In the genomic region with DNA sequence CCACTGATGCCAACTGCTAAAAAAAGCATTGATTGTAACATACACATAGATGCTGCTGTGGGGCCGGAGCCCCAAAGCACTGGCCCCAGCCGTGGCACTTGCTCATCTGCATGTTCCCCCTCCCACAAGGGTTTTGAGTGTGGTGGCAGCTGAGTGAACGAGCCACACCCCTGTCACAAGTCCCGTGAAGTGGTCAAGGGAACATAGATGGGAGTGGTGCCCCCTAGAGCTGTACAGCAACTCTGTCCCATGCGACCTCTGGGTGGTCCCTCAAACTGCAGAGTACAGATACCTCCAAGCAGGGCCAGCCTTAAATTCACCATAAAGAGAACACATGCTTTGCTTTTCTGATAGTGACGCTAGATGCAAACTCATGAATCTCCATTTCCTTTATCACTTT, we compare ENCODE assay signal across 2 cellular contexts.
TF ChIP-seq lines count a peak whose summit lies in the region.

No MANE protein-coding gene starts in this region.

TF ChIP-seq in GM23338, 12 proteins besides CTCF, POLR2A, EP300 and RAD21 (continued from another document):
- TF ChIP-seq, protein P1, sequence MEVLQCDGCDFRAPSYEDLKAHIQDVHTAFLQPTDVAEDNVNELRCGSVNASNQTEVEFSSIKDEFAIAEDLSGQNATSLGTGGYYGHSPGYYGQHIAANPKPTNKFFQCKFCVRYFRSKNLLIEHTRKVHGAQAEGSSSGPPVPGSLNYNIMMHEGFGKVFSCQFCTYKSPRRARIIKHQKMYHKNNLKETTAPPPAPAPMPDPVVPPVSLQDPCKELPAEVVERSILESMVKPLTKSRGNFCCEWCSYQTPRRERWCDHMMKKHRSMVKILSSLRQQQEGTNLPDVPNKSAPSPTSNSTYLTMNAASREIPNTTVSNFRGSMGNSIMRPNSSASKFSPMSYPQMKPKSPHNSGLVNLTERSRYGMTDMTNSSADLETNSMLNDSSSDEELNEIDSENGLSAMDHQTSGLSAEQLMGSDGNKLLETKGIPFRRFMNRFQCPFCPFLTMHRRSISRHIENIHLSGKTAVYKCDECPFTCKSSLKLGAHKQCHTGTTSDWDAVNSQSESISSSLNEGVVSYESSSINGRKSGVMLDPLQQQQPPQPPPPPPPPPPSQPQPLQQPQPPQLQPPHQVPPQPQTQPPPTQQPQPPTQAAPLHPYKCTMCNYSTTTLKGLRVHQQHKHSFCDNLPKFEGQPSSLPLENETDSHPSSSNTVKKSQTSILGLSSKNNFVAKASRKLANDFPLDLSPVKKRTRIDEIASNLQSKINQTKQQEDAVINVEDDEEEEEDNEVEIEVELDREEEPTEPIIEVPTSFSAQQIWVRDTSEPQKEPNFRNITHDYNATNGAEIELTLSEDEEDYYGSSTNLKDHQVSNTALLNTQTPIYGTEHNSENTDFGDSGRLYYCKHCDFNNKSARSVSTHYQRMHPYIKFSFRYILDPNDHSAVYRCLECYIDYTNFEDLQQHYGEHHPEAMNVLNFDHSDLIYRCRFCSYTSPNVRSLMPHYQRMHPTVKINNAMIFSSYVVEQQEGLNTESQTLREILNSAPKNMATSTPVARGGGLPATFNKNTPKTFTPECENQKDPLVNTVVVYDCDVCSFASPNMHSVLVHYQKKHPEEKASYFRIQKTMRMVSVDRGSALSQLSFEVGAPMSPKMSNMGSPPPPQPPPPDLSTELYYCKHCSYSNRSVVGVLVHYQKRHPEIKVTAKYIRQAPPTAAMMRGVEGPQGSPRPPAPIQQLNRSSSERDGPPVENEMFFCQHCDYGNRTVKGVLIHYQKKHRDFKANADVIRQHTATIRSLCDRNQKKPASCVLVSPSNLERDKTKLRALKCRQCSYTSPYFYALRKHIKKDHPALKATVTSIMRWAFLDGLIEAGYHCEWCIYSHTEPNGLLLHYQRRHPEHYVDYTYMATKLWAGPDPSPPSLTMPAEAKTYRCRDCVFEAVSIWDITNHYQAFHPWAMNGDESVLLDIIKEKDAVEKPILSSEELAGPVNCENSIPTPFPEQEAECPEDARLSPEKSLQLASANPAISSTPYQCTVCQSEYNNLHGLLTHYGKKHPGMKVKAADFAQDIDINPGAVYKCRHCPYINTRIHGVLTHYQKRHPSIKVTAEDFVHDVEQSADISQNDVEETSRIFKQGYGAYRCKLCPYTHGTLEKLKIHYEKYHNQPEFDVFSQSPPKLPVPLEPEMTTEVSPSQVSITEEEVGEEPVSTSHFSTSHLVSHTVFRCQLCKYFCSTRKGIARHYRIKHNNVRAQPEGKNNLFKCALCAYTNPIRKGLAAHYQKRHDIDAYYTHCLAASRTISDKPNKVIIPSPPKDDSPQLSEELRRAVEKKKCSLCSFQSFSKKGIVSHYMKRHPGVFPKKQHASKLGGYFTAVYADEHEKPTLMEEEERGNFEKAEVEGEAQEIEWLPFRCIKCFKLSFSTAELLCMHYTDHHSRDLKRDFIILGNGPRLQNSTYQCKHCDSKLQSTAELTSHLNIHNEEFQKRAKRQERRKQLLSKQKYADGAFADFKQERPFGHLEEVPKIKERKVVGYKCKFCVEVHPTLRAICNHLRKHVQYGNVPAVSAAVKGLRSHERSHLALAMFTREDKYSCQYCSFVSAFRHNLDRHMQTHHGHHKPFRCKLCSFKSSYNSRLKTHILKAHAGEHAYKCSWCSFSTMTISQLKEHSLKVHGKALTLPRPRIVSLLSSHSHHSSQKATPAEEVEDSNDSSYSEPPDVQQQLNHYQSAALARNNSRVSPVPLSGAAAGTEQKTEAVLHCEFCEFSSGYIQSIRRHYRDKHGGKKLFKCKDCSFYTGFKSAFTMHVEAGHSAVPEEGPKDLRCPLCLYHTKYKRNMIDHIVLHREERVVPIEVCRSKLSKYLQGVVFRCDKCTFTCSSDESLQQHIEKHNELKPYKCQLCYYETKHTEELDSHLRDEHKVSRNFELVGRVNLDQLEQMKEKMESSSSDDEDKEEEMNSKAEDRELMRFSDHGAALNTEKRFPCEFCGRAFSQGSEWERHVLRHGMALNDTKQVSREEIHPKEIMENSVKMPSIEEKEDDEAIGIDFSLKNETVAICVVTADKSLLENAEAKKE (CRISPR knock-in tag; IDR thresholded peaks at IDR 0.05) = no peak
- TF ChIP-seq JUNB (IDR thresholded peaks at IDR 0.05; ENCODE audit: unreplicated experiment) = no peak
- TF ChIP-seq ZNF331 (CRISPR knock-in tag; IDR thresholded peaks at IDR 0.05; ENCODE audit: low read depth) = no peak
- TF ChIP-seq EZH2phosphoT487 (IDR thresholded peaks at IDR 0.05; ENCODE audit: unreplicated experiment) = no peak
- no peak for TF ChIP-seq ZNF114 (CRISPR knock-in tag; IDR thresholded peaks at IDR 0.05)
- TF ChIP-seq, protein P2, sequence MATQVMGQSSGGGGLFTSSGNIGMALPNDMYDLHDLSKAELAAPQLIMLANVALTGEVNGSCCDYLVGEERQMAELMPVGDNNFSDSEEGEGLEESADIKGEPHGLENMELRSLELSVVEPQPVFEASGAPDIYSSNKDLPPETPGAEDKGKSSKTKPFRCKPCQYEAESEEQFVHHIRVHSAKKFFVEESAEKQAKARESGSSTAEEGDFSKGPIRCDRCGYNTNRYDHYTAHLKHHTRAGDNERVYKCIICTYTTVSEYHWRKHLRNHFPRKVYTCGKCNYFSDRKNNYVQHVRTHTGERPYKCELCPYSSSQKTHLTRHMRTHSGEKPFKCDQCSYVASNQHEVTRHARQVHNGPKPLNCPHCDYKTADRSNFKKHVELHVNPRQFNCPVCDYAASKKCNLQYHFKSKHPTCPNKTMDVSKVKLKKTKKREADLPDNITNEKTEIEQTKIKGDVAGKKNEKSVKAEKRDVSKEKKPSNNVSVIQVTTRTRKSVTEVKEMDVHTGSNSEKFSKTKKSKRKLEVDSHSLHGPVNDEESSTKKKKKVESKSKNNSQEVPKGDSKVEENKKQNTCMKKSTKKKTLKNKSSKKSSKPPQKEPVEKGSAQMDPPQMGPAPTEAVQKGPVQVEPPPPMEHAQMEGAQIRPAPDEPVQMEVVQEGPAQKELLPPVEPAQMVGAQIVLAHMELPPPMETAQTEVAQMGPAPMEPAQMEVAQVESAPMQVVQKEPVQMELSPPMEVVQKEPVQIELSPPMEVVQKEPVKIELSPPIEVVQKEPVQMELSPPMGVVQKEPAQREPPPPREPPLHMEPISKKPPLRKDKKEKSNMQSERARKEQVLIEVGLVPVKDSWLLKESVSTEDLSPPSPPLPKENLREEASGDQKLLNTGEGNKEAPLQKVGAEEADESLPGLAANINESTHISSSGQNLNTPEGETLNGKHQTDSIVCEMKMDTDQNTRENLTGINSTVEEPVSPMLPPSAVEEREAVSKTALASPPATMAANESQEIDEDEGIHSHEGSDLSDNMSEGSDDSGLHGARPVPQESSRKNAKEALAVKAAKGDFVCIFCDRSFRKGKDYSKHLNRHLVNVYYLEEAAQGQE (IDR thresholded peaks at IDR 0.05; ENCODE audit: unreplicated experiment) = no peak
- no peak for TF ChIP-seq CREB1 (CRISPR knock-in tag; IDR thresholded peaks at IDR 0.05; ENCODE audit: low read depth)
TF ChIP-seq in GM23338: peak in this region for 0.

TF ChIP-seq in WTC11, 78 proteins besides CTCF, POLR2A, EP300 and RAD21 (continued from another document):
- TF ChIP-seq, protein P3, sequence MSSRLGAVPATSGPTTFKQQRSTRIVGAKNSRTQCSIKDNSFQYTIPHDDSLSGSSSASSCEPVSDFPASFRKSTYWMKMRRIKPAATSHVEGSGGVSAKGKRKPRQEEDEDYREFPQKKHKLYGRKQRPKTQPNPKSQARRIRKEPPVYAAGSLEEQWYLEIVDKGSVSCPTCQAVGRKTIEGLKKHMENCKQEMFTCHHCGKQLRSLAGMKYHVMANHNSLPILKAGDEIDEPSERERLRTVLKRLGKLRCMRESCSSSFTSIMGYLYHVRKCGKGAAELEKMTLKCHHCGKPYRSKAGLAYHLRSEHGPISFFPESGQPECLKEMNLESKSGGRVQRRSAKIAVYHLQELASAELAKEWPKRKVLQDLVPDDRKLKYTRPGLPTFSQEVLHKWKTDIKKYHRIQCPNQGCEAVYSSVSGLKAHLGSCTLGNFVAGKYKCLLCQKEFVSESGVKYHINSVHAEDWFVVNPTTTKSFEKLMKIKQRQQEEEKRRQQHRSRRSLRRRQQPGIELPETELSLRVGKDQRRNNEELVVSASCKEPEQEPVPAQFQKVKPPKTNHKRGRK (CRISPR knock-in tag; IDR thresholded peaks at IDR 0.05; ENCODE audit: borderline replicate concordance) = no peak
- no peak for TF ChIP-seq CREM (CRISPR knock-in tag; IDR thresholded peaks at IDR 0.05)
